1 cellular context compared by ENCODE assay signal in the genomic region with DNA sequence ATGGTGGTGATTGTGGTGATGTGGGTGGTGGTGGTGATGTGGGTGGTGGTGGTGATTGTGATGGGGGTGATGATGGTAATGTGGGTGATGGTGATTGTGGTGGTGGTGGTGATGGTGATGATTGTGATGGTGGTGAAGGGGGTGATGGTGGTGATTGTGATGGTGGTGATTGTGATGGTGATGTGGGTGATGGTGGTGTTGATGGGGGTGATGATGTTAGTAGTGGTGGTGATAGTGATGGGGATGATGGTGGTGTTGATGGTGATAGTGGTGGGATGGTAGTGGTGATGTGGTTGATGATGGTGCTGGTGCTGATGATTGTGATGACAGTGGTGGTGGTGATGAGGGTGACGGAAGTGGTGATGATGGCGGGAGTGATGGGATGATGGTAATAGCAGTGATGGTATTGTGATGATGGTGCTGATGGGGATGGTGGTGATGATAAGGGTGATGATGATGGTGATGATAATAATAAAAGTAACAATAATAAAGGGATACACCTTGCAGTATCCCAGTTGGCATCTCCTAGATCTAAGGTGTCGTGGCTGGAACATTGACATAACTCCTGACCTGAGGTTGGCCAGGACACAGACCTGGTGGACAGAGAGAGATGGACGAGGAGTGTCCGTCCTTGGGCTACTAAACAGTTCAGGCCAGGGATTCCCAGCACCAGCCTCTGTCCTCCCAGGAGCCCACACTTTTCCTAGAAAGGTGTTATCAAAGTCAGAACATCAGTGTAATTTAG.
TF ChIP-seq lines count a peak whose summit lies in the region.

No MANE protein-coding gene starts in this region.

TF ChIP-seq in HEK293, 187 proteins besides CTCF, POLR2A, EP300 and RAD21 (continued from another document):
- TF ChIP-seq, protein P1, sequence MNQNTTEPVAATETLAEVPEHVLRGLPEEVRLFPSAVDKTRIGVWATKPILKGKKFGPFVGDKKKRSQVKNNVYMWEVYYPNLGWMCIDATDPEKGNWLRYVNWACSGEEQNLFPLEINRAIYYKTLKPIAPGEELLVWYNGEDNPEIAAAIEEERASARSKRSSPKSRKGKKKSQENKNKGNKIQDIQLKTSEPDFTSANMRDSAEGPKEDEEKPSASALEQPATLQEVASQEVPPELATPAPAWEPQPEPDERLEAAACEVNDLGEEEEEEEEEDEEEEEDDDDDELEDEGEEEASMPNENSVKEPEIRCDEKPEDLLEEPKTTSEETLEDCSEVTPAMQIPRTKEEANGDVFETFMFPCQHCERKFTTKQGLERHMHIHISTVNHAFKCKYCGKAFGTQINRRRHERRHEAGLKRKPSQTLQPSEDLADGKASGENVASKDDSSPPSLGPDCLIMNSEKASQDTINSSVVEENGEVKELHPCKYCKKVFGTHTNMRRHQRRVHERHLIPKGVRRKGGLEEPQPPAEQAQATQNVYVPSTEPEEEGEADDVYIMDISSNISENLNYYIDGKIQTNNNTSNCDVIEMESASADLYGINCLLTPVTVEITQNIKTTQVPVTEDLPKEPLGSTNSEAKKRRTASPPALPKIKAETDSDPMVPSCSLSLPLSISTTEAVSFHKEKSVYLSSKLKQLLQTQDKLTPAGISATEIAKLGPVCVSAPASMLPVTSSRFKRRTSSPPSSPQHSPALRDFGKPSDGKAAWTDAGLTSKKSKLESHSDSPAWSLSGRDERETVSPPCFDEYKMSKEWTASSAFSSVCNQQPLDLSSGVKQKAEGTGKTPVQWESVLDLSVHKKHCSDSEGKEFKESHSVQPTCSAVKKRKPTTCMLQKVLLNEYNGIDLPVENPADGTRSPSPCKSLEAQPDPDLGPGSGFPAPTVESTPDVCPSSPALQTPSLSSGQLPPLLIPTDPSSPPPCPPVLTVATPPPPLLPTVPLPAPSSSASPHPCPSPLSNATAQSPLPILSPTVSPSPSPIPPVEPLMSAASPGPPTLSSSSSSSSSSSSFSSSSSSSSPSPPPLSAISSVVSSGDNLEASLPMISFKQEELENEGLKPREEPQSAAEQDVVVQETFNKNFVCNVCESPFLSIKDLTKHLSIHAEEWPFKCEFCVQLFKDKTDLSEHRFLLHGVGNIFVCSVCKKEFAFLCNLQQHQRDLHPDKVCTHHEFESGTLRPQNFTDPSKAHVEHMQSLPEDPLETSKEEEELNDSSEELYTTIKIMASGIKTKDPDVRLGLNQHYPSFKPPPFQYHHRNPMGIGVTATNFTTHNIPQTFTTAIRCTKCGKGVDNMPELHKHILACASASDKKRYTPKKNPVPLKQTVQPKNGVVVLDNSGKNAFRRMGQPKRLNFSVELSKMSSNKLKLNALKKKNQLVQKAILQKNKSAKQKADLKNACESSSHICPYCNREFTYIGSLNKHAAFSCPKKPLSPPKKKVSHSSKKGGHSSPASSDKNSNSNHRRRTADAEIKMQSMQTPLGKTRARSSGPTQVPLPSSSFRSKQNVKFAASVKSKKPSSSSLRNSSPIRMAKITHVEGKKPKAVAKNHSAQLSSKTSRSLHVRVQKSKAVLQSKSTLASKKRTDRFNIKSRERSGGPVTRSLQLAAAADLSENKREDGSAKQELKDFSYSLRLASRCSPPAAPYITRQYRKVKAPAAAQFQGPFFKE (tag by site-specific recombination; IDR thresholded peaks at IDR 0.05; ENCODE audit: borderline replicate concordance): no peak
- TF ChIP-seq KLF10 (tag by site-specific recombination; IDR thresholded peaks at IDR 0.05) (no peak), ZNF658 (tag by site-specific recombination; IDR thresholded peaks at IDR 0.05) (peak; percentile 72; the same call in 1 of the 2 replicates), ZNF514 (tag by site-specific recombination; IDR thresholded peaks at IDR 0.05) (no peak), ZNF629 (tag by site-specific recombination; IDR thresholded peaks at IDR 0.05) (no peak), ZNF138 (tag by site-specific recombination; IDR thresholded peaks at IDR 0.05; ENCODE audit: borderline replicate concordance) (no peak), ZNF645 (tag by site-specific recombination; IDR thresholded peaks at IDR 0.05) (0 out of 2 replicates have a peak, but pooled peaks have one; percentile 29), ZNF558 (tag by site-specific recombination; IDR thresholded peaks at IDR 0.05) (no peak), KLF8 (tag by site-specific recombination; IDR thresholded peaks at IDR 0.05) (no peak), SALL2 (tag by site-specific recombination; IDR thresholded peaks at IDR 0.05; ENCODE audit: borderline replicate concordance) (no peak), TSHZ1 (tag by site-specific recombination; IDR thresholded peaks at IDR 0.05; ENCODE audit: borderline replicate concordance) (no peak), ZNF580 (tag by site-specific recombination; IDR thresholded peaks at IDR 0.05) (no peak), ZNF529 (tag by site-specific recombination; IDR thresholded peaks at IDR 0.05; ENCODE audit: insufficient replicate concordance) (no peak), OVOL3 (tag by site-specific recombination; IDR thresholded peaks at IDR 0.05) (no peak), GLIS2 (tag by site-specific recombination; IDR thresholded peaks at IDR 0.05) (no peak), TCF7L2 (IDR thresholded peaks at IDR 0.05; ENCODE audit: borderline replicate concordance, low read depth, low read length) (no peak), ZNF112 (tag by site-specific recombination; IDR thresholded peaks at IDR 0.05) (no peak), ZNF311 (tag by site-specific recombination; IDR thresholded peaks at IDR 0.05; ENCODE audit: borderline replicate concordance) (0 out of 2 replicates have a peak, but pooled peaks have one; percentile 46), PRDM4 (tag by site-specific recombination; IDR thresholded peaks at IDR 0.05) (no peak), EGR2 (tag by site-specific recombination; IDR thresholded peaks at IDR 0.05; ENCODE audit: low read depth) (peak; percentile 63), ZBTB48 (tag by site-specific recombination; IDR thresholded peaks at IDR 0.05) (0 out of 2 replicates have a peak, but pooled peaks have one; percentile 25), ZNF623 (tag by site-specific recombination; IDR thresholded peaks at IDR 0.05) (no peak), ZBTB1 (tag by site-specific recombination; IDR thresholded peaks at IDR 0.05) (no peak), ZNF544 (tag by site-specific recombination; IDR thresholded peaks at IDR 0.05) (peak; percentile 17; the same call in 1 of the 2 replicates), TRIM28 (IDR thresholded peaks at IDR 0.05; ENCODE audit: borderline replicate concordance, low read length) (no peak), ZNF768 (tag by site-specific recombination; IDR thresholded peaks at IDR 0.05) (no peak), ZNF148 (tag by site-specific recombination; IDR thresholded peaks at IDR 0.05; ENCODE audit: borderline replicate concordance) (0 out of 2 replicates have a peak, but pooled peaks have one; percentile 66), ZNF791 (tag by site-specific recombination; IDR thresholded peaks at IDR 0.05) (no peak), ZNF26 (tag by site-specific recombination; IDR thresholded peaks at IDR 0.05) (no peak), ZNF10 (tag by site-specific recombination; IDR thresholded peaks at IDR 0.05) (no peak), ZNF707 (tag by site-specific recombination; IDR thresholded peaks at IDR 0.05) (no peak)
- TF ChIP-seq, protein P2, sequence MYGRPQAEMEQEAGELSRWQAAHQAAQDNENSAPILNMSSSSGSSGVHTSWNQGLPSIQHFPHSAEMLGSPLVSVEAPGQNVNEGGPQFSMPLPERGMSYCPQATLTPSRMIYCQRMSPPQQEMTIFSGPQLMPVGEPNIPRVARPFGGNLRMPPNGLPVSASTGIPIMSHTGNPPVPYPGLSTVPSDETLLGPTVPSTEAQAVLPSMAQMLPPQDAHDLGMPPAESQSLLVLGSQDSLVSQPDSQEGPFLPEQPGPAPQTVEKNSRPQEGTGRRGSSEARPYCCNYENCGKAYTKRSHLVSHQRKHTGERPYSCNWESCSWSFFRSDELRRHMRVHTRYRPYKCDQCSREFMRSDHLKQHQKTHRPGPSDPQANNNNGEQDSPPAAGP (tag by site-specific recombination; IDR thresholded peaks at IDR 0.05): no peak
